Comparison of ENCODE assay signal across 1 cellular context in the genomic region with DNA sequence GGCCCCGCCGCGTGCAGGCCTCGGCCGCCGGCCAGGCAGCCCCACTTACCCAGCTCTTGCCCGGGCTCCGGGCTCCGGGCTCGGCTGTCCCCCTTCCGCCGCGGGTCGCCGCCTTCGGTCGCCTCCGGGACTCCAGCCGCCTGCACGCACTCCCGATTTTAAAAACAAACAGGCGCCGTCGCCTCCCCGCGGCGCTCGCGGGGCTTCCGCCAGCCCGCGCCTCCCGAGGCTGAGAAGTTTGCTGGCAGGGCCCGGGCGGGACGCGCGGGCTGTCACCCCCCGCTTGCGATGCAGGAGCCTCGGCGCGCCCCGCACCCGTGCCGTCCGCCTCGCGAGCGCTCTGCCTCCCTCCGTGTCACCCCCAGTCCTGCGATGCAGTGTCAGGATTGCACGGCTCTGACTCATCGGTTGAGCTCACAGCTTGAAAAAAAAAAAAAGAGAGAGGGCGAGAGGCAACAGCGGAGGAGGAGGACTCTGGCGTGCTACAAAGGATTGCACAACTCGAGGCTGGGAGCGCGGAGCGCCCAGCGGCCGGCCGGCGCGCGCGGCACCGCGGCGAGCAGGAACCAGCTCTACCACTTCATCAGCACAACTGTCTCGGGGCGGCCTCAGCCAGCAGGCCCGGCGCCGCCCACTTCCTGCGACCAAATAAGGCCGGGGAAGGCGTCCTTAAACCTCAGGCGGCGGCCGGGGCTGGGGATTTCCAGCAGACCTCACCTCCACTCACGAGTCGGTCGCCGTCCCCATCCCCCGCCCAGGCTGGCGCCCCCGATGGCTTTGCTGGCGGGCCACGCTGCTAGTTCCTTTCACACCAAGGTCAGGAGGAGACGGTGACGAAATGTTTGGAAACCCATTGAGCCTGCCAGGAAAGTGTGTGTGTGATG.
TF ChIP-seq lines count a peak whose summit lies in the region.

No MANE protein-coding gene starts in this region.

TF ChIP-seq in HepG2, 621 proteins besides CTCF, POLR2A, EP300 and RAD21 (continued from another document and continues in another):
- TF ChIP-seq, protein P1, sequence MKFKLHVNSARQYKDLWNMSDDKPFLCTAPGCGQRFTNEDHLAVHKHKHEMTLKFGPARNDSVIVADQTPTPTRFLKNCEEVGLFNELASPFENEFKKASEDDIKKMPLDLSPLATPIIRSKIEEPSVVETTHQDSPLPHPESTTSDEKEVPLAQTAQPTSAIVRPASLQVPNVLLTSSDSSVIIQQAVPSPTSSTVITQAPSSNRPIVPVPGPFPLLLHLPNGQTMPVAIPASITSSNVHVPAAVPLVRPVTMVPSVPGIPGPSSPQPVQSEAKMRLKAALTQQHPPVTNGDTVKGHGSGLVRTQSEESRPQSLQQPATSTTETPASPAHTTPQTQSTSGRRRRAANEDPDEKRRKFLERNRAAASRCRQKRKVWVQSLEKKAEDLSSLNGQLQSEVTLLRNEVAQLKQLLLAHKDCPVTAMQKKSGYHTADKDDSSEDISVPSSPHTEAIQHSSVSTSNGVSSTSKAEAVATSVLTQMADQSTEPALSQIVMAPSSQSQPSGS (CRISPR knock-in tag; IDR thresholded peaks at IDR 0.05) = peak; percentile 65; the same call in 1 of the 2 replicates
- TF ChIP-seq ATAD3A (CRISPR knock-in tag; IDR thresholded peaks at IDR 0.05) (no peak), ZNF816 (CRISPR knock-in tag; IDR thresholded peaks at IDR 0.05; ENCODE audit: borderline replicate concordance) (peak; percentile 64; the same call in 1 of the 2 replicates), ZFP36L1 (CRISPR knock-in tag; IDR thresholded peaks at IDR 0.05) (0 out of 2 replicates have a peak, but pooled peaks have one; percentile 62), TBP (CRISPR knock-in tag; IDR thresholded peaks at IDR 0.05) (no peak), ZNF446 (CRISPR knock-in tag; IDR thresholded peaks at IDR 0.05) (no peak), HMG20A (CRISPR knock-in tag; IDR thresholded peaks at IDR 0.05; ENCODE audit: borderline replicate concordance) (0 out of 2 replicates have a peak, but pooled peaks have one; percentile 18), KLF6 (CRISPR knock-in tag; IDR thresholded peaks at IDR 0.05) (no peak), RARG (CRISPR knock-in tag; IDR thresholded peaks at IDR 0.05; ENCODE audit: low read depth) (no peak), SIX1 (CRISPR knock-in tag; IDR thresholded peaks at IDR 0.05; ENCODE audit: borderline replicate concordance) (no peak), SYNCRIP (IDR thresholded peaks at IDR 0.05; ENCODE audit: insufficient read depth, low read depth, low read length) (no peak), ELF3 (CRISPR knock-in tag; IDR thresholded peaks at IDR 0.05) (peak; percentile 63), RCOR2 (CRISPR knock-in tag; IDR thresholded peaks at IDR 0.05) (0 out of 2 replicates have a peak, but pooled peaks have one; percentile 42), FLYWCH1 (CRISPR knock-in tag; IDR thresholded peaks at IDR 0.05) (no peak), ZNF333 (CRISPR knock-in tag; IDR thresholded peaks at IDR 0.05; ENCODE audit: borderline replicate concordance) (no peak), ZNF343 (CRISPR knock-in tag; IDR thresholded peaks at IDR 0.05) (0 out of 2 replicates have a peak, but pooled peaks have one; percentile 74), ZNF570 (CRISPR knock-in tag; IDR thresholded peaks at IDR 0.05; ENCODE audit: borderline replicate concordance) (no peak), BCL6 (CRISPR knock-in tag; IDR thresholded peaks at IDR 0.05) (peak; percentile 11; the same call in 1 of the 2 replicates), ZNF547 (CRISPR knock-in tag; IDR thresholded peaks at IDR 0.05) (no peak), PPARG (CRISPR knock-in tag; conservative IDR thresholded peaks at IDR 0.05) (no peak), FOXM1 (CRISPR knock-in tag; IDR thresholded peaks at IDR 0.05) (0 out of 2 replicates have a peak, but pooled peaks have one; percentile 16), ZNF124 (CRISPR knock-in tag; IDR thresholded peaks at IDR 0.05) (peak; percentile 15; the same call in 1 of the 2 replicates), MYC (CRISPR knock-in tag; IDR thresholded peaks at IDR 0.05; ENCODE audit: borderline replicate concordance) (peak; percentile 83), REPIN1 (CRISPR knock-in tag; IDR thresholded peaks at IDR 0.05; ENCODE audit: borderline replicate concordance, low read depth) (peak; percentile 53; the same call in 1 of the 2 replicates), ZNF747 (CRISPR knock-in tag; IDR thresholded peaks at IDR 0.05; ENCODE audit: borderline replicate concordance) (peak; percentile 90), PAX8 (CRISPR knock-in tag; IDR thresholded peaks at IDR 0.05; ENCODE audit: borderline replicate concordance) (no peak; the same call in 1 of the 2 replicates)
- TF ChIP-seq, protein P2, sequence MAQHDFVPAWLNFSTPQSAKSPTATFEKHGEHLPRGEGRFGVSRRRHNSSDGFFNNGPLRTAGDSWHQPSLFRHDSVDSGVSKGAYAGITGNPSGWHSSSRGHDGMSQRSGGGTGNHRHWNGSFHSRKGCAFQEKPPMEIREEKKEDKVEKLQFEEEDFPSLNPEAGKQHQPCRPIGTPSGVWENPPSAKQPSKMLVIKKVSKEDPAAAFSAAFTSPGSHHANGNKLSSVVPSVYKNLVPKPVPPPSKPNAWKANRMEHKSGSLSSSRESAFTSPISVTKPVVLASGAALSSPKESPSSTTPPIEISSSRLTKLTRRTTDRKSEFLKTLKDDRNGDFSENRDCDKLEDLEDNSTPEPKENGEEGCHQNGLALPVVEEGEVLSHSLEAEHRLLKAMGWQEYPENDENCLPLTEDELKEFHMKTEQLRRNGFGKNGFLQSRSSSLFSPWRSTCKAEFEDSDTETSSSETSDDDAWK (CRISPR knock-in tag; IDR thresholded peaks at IDR 0.05) = no peak
- TF ChIP-seq, protein P3, sequence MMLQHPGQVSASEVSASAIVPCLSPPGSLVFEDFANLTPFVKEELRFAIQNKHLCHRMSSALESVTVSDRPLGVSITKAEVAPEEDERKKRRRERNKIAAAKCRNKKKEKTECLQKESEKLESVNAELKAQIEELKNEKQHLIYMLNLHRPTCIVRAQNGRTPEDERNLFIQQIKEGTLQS (CRISPR knock-in tag; IDR thresholded peaks at IDR 0.05) = peak; percentile 94
- TF ChIP-seq, protein P4, sequence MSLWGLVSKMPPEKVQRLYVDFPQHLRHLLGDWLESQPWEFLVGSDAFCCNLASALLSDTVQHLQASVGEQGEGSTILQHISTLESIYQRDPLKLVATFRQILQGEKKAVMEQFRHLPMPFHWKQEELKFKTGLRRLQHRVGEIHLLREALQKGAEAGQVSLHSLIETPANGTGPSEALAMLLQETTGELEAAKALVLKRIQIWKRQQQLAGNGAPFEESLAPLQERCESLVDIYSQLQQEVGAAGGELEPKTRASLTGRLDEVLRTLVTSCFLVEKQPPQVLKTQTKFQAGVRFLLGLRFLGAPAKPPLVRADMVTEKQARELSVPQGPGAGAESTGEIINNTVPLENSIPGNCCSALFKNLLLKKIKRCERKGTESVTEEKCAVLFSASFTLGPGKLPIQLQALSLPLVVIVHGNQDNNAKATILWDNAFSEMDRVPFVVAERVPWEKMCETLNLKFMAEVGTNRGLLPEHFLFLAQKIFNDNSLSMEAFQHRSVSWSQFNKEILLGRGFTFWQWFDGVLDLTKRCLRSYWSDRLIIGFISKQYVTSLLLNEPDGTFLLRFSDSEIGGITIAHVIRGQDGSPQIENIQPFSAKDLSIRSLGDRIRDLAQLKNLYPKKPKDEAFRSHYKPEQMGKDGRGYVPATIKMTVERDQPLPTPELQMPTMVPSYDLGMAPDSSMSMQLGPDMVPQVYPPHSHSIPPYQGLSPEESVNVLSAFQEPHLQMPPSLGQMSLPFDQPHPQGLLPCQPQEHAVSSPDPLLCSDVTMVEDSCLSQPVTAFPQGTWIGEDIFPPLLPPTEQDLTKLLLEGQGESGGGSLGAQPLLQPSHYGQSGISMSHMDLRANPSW (CRISPR knock-in tag; IDR thresholded peaks at IDR 0.05; ENCODE audit: borderline replicate concordance) = peak; percentile 62; the same call in 1 of the 2 replicates
- TF ChIP-seq, protein P5, sequence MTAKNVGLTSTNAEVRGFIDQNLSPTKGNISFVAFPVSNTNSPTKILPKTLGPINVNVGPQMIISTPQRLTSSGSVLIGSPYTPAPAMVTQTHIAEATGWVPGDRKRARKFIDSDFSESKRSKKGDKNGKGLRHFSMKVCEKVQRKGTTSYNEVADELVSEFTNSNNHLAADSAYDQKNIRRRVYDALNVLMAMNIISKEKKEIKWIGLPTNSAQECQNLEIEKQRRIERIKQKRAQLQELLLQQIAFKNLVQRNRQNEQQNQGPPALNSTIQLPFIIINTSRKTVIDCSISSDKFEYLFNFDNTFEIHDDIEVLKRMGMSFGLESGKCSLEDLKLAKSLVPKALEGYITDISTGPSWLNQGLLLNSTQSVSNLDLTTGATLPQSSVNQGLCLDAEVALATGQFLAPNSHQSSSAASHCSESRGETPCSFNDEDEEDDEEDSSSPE (CRISPR knock-in tag; IDR thresholded peaks at IDR 0.05) = peak; percentile 85
- TF ChIP-seq, protein P6, sequence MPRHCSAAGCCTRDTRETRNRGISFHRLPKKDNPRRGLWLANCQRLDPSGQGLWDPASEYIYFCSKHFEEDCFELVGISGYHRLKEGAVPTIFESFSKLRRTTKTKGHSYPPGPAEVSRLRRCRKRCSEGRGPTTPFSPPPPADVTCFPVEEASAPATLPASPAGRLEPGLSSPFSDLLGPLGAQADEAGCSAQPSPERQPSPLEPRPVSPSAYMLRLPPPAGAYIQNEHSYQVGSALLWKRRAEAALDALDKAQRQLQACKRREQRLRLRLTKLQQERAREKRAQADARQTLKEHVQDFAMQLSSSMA (CRISPR knock-in tag; IDR thresholded peaks at IDR 0.05) = peak; percentile 68; the same call in 1 of the 2 replicates
- TF ChIP-seq, protein P7, sequence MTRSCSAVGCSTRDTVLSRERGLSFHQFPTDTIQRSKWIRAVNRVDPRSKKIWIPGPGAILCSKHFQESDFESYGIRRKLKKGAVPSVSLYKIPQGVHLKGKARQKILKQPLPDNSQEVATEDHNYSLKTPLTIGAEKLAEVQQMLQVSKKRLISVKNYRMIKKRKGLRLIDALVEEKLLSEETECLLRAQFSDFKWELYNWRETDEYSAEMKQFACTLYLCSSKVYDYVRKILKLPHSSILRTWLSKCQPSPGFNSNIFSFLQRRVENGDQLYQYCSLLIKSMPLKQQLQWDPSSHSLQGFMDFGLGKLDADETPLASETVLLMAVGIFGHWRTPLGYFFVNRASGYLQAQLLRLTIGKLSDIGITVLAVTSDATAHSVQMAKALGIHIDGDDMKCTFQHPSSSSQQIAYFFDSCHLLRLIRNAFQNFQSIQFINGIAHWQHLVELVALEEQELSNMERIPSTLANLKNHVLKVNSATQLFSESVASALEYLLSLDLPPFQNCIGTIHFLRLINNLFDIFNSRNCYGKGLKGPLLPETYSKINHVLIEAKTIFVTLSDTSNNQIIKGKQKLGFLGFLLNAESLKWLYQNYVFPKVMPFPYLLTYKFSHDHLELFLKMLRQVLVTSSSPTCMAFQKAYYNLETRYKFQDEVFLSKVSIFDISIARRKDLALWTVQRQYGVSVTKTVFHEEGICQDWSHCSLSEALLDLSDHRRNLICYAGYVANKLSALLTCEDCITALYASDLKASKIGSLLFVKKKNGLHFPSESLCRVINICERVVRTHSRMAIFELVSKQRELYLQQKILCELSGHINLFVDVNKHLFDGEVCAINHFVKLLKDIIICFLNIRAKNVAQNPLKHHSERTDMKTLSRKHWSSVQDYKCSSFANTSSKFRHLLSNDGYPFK (CRISPR knock-in tag; IDR thresholded peaks at IDR 0.05; ENCODE audit: borderline replicate concordance) = peak; percentile 35; the same call in 1 of the 2 replicates
- TF ChIP-seq, protein P8, sequence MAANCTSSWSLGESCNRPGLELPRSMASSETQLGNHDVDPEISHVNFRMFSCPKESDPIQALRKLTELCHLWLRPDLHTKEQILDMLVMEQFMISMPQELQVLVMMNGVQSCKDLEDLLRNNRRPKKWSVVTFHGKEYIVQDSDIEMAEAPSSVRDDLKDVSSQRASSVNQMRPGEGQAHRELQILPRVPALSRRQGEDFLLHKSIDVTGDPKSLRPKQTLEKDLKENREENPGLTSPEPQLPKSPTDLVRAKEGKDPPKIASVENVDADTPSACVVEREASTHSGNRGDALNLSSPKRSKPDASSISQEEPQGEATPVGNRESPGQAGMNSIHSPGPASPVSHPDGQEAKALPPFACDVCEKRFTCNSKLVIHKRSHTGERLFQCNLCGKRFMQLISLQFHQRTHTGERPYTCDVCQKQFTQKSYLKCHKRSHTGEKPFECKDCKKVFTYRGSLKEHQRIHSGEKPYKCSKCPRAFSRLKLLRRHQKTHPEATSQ (CRISPR knock-in tag; IDR thresholded peaks at IDR 0.05; ENCODE audit: borderline replicate concordance) = peak; percentile 10; the same call in 1 of the 2 replicates
- TF ChIP-seq, protein P9, sequence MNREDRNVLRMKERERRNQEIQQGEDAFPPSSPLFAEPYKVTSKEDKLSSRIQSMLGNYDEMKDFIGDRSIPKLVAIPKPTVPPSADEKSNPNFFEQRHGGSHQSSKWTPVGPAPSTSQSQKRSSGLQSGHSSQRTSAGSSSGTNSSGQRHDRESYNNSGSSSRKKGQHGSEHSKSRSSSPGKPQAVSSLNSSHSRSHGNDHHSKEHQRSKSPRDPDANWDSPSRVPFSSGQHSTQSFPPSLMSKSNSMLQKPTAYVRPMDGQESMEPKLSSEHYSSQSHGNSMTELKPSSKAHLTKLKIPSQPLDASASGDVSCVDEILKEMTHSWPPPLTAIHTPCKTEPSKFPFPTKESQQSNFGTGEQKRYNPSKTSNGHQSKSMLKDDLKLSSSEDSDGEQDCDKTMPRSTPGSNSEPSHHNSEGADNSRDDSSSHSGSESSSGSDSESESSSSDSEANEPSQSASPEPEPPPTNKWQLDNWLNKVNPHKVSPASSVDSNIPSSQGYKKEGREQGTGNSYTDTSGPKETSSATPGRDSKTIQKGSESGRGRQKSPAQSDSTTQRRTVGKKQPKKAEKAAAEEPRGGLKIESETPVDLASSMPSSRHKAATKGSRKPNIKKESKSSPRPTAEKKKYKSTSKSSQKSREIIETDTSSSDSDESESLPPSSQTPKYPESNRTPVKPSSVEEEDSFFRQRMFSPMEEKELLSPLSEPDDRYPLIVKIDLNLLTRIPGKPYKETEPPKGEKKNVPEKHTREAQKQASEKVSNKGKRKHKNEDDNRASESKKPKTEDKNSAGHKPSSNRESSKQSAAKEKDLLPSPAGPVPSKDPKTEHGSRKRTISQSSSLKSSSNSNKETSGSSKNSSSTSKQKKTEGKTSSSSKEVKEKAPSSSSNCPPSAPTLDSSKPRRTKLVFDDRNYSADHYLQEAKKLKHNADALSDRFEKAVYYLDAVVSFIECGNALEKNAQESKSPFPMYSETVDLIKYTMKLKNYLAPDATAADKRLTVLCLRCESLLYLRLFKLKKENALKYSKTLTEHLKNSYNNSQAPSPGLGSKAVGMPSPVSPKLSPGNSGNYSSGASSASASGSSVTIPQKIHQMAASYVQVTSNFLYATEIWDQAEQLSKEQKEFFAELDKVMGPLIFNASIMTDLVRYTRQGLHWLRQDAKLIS (CRISPR knock-in tag; IDR thresholded peaks at IDR 0.05) = no peak
